In genomic region chr2:218091743-218092142, GRCh38 we compare ENCODE assay signal across 18 cellular contexts. TPM values are rescaled to one million over a fixed set of nuclear protein-coding genes. Genes with fewer than 3 reads are reported as not detected.
"Had no signal": no experiment of that assay in that cellular context is flagged by ENCODE, and none has a peak within 500 bp of the region (broad histone marks: within the 10 kb centered on the region; RNA-seq: fewer than 3 reads in every experiment).

No MANE protein-coding gene starts in this region.

- FAIRE-seq: frontal cortex, islet of Langerhans had no signal

- ATAC-seq: heart left ventricle, left ventricle myocardium superior had no signal

- H3K4me3 ChIP-seq: coronary artery, heart left ventricle, sigmoid colon, transverse colon had no signal

- H3K27ac ChIP-seq: coronary artery, heart left ventricle, sigmoid colon, transverse colon had no signal

- H3K27me3 ChIP-seq: sigmoid colon, transverse colon had no signal

- H3K4me1 ChIP-seq: heart left ventricle, sigmoid colon, transverse colon had no signal

- DNase-seq: activated CD4-positive, alpha-beta T cell treated with anti-CD3 and anti-CD28 coated beads, Interleukin-2, amount 10 ng/mL, durations not matched to agents 24 days and 14 days; activated CD8-positive, alpha-beta memory T cell treated with anti-CD3 and anti-CD28 coated beads for 24 hours; activated naive CD4-positive, alpha-beta T cell treated with anti-CD3 and anti-CD28 coated beads, Interleukin-2, amount 10 ng/mL, durations not matched to agents 7 days and 5 days; central memory CD4-positive, alpha-beta T cell; effector memory CD4-positive, alpha-beta T cell; heart left ventricle; left ventricle myocardium superior; mesendoderm; nephron progenitor cell; sigmoid colon; stimulated activated CD4-positive, alpha-beta T cell treated with anti-CD3 and anti-CD28 coated beads, Interleukin-12 subunit alpha, Interleukin-12 subunit beta, amount 100 ng/mL, for 4 hours; stimulated activated naive CD4-positive, alpha-beta T cell; substantia nigra; transverse colon had no signal

- H3K36me3 ChIP-seq: heart left ventricle, sigmoid colon, transverse colon had no signal

RNA-seq across cellular contexts. Expression of gene RUFY4, which starts 22.7 kb away (rescaled TPM):
- polyA plus RNA-seq: fibroblast of lung, heart left ventricle had no signal

RNA-seq across cellular contexts. Expression of gene CXCR2, which starts 34.1 kb away (rescaled TPM):
- polyA plus RNA-seq: fibroblast of lung had no signal
